In genomic region chr9:101063192-101063591, GRCh38 we compare ENCODE assay signal across 7 cellular contexts. TPM values are rescaled to one million over a fixed set of nuclear protein-coding genes. Genes with fewer than 3 reads are reported as not detected.
"Had no signal": no experiment of that assay in that cellular context is flagged by ENCODE, and none has a peak within 500 bp of the region (broad histone marks: within the 10 kb centered on the region; RNA-seq: fewer than 3 reads in every experiment).

No MANE protein-coding gene starts in this region.

- ATAC-seq: GM23338 had no signal

- H2AFZ ChIP-seq: GM23338 had no signal

- FAIRE-seq: H1, H54, HTR-8/SVneo had no signal

- DNase-seq: H9, HCEC 1CT had no signal

- H3K4me3 ChIP-seq: GM23338 had no signal

- H3K4me2 ChIP-seq: GM23338 had no signal

RNA-seq across cellular contexts. Expression of gene PLPPR1, which starts 34.7 kb away (rescaled TPM):
- polyA plus RNA-seq: IgD-negative memory B cell had no signal
